10 cellular contexts compared by ENCODE assay signal in the genomic region with DNA sequence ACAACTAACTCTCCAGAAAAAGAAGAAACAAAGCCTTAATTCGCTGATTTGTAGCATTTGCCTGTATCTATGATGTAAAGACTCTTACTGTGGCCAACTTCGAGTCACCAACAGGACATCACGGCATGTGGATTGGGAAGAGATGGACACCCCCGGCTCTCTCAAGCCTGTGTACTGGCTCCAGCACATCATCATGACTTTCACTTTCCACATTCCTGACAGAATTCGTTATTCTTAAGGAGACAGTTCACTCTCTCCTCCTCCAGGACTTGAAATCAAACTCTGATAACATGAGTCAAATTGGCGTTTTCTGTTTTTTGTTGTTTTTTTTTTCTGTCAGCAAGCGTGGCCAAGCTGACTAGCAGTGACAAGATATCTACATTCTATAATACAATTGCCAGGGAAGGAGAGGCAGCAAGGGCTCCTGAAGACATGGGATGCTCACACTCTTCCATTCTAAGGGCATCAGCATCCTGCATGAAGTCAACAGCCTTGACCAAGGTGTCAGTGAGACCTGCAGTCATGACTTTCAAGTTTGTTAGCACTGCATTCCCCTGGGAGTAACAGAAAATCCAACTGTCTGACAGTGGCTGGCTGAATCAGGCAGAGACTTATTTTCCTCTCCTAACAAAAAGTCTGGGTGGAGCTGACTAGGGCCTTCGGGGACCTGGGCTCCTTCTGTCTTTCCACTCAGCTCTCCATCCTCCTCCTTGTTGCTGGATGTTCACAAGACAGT. TPM values are rescaled to one million over a fixed set of nuclear protein-coding genes. Genes with fewer than 3 reads are reported as not detected.
DNase-seq lines count a peak whose midpoint lies in the region; ATAC-seq and TF ChIP-seq lines count a peak whose summit lies in the region.
"Had no signal": no experiment of that assay in that cellular context is flagged by ENCODE, and none has a peak within 500 bp of the region (broad histone marks: within the 10 kb centered on the region; RNA-seq: fewer than 3 reads in every experiment).

No MANE protein-coding gene starts in this region.

- TF ChIP-seq CTCF in mucosa of descending colon (IDR thresholded peaks at IDR 0.05), result no peak
- TF ChIP-seq CTCF in upper lobe of right lung (IDR thresholded peaks at IDR 0.05), result no peak
- no peak for TF ChIP-seq CTCF in esophagus squamous epithelium (IDR thresholded peaks at IDR 0.05)

- no peaks in the 10 kb centered on the region for H3K36me3 Mint-ChIP-seq in activated naive CD4-positive, alpha-beta T cell treated with anti-CD3 and anti-CD28 coated beads, Interleukin-2, amount 50 U/mL, for 72 hours

- H3K9me3 Mint-ChIP-seq in activated naive CD4-positive, alpha-beta T cell treated with anti-CD3 and anti-CD28 coated beads, Interleukin-2, amount 50 U/mL, for 72 hours, result peaks cover 0 to 4% of the 10 kb centered on the region in 2 donors
- H3K9me3 Mint-ChIP-seq: immature natural killer cell had no signal

- H3K4me3 ChIP-seq in mucosa of descending colon (no peak overlapping the region), upper lobe of right lung (peak overlapping the region; percentile 25), esophagus squamous epithelium (peak overlapping the region in 1 of 4 donors; percentile 18)

- H3K36me3 ChIP-seq in mucosa of descending colon (ENCODE audit: low read depth), result no peaks in the 10 kb centered on the region
- no peaks in the 10 kb centered on the region for H3K36me3 ChIP-seq in upper lobe of right lung
- no peaks in the 10 kb centered on the region for H3K36me3 ChIP-seq in esophagus squamous epithelium

- H3K9me3 ChIP-seq in mucosa of descending colon (no peaks in the 10 kb centered on the region), upper lobe of right lung (no peaks in the 10 kb centered on the region), esophagus squamous epithelium (no peaks in the 10 kb centered on the region)

- intact Hi-C loops in mucosa of descending colon (cut with DNase I, micrococcal nuclease) (no loop called here), upper lobe of right lung (cut with DNase I) (no loop called here), esophagus squamous epithelium (cut with DNase I) (loop anchor here (5.0 kb wide), 1 partner anchor 160 kb away; a partner anchor contains a TSS)

- DNase-seq in activated naive CD4-positive, alpha-beta T cell treated with anti-CD3 and anti-CD28 coated beads, Interleukin-2, amount 50 U/mL, for 72 hours (ENCODE audit: low spot score in 2 of 2), result no peak
- DNase-seq in activated naive CD4-positive, alpha-beta T cell (lab: John Stamatoyannopoulos, UW), result no peak
- DNase-seq in dedifferentiated amniotic fluid mesenchymal stem cell (ENCODE audit: extremely low spot score) (peak; percentile 25), mucosa of descending colon (no peak), upper lobe of right lung (no peak), GF-D8 (lab: John Stamatoyannopoulos, UW) (no peak), esophagus squamous epithelium (lab: John Stamatoyannopoulos, UW) (no peak)
- DNase-seq: immature natural killer cell had no signal

- peak overlapping the region; percentile 32 to 64 for H3K27ac Mint-ChIP-seq in activated naive CD4-positive, alpha-beta T cell treated with anti-CD3 and anti-CD28 coated beads, Interleukin-2, amount 50 U/mL, for 72 hours

- no peaks in the 10 kb centered on the region for H3K4me1 ChIP-seq in mucosa of descending colon (ENCODE audit: low read depth)
- peaks cover 4% of the 10 kb centered on the region for H3K4me1 ChIP-seq in upper lobe of right lung
- peaks cover 4 to 26% (median 5%) of the 10 kb centered on the region in 3 donors for H3K4me1 ChIP-seq in esophagus squamous epithelium

- TF ChIP-seq POLR2A in esophagus squamous epithelium (IDR thresholded peaks at IDR 0.05), result no peak

- peak overlapping the region; percentile 42 for H3K27ac ChIP-seq in upper lobe of right lung
- H3K27ac ChIP-seq in esophagus squamous epithelium, result peak overlapping the region in 2 of 4 donors; percentile 26 to 48
- H3K27ac ChIP-seq: C4-2B had no signal

- no peaks in the 10 kb centered on the region for H3K27me3 ChIP-seq in upper lobe of right lung
- no peaks in the 10 kb centered on the region for H3K27me3 ChIP-seq in esophagus squamous epithelium

- 51 to 53% methylated on average over 8 of the region's 8 CpGs for WGBS in esophagus squamous epithelium, 2 donors

- no peak for ATAC-seq in activated naive CD4-positive, alpha-beta T cell treated with anti-CD3 and anti-CD28 coated beads, Interleukin-2, amount 50 U/mL, for 72 hours
- ATAC-seq in mucosa of descending colon, result peak; percentile 28
- peak; percentile 38 for ATAC-seq in upper lobe of right lung
- ATAC-seq in GM18868 (IDR thresholded peaks at IDR 0.05; ENCODE audit: unreplicated experiment), result no peak

RNA-seq across cellular contexts. Expression of a gene that starts 13.3 kb away (rescaled TPM):
- 100 to 1,000 TPM; 108 to 158 TPM for total RNA-seq in activated naive CD4-positive, alpha-beta T cell treated with anti-CD3 and anti-CD28 coated beads, Interleukin-2, amount 50 U/mL, for 72 hours
- 1 to 10 TPM; 4.7 to 7.7 (median 6.4) TPM for total RNA-seq in mucosa of descending colon
- 12.4 TPM for total RNA-seq in upper lobe of right lung
- total RNA-seq in esophagus squamous epithelium, result 10 to 100 TPM in 1 of 4 donors, 1 to 10 TPM in 3; 1.2 to 10.3 (median 1.9) TPM

RNA-seq across cellular contexts. Expression of a gene that starts 37.9 kb away (rescaled TPM):
- 1 to 10 TPM in 1 of 2 donors, under 1 TPM in 1; 0.75 to 5.2 TPM for total RNA-seq in activated naive CD4-positive, alpha-beta T cell treated with anti-CD3 and anti-CD28 coated beads, Interleukin-2, amount 50 U/mL, for 72 hours
- total RNA-seq in mucosa of descending colon (1 to 10 TPM in 2 of 3 donors, not detected in 1; 2.8 to 5.7 TPM), upper lobe of right lung (16.9 TPM), esophagus squamous epithelium (1 to 10 TPM in 3 of 4 donors, not detected in 1; 1.5 to 5.9 (median 4.0) TPM)

RNA-seq across cellular contexts. Expression of a gene that starts 41.8 kb away (rescaled TPM):
- 1 to 10 TPM; 3.5 to 4.9 TPM for total RNA-seq in activated naive CD4-positive, alpha-beta T cell treated with anti-CD3 and anti-CD28 coated beads, Interleukin-2, amount 50 U/mL, for 72 hours
- total RNA-seq in mucosa of descending colon, result 1 to 10 TPM; 1.9 to 3.4 (median 2.7) TPM
- total RNA-seq in upper lobe of right lung, result 0.96 TPM
- 1 to 10 TPM; 2.9 to 6.2 (median 4.1) TPM for total RNA-seq in esophagus squamous epithelium

Comparison
In these comparisons a context has a peak if more than half of its experiments do, and no peak if none do; other contexts are left out.
1. ATAC-seq: peak in mucosa of descending colon (single experiment) and upper lobe of right lung (single experiment); none in activated naive CD4-positive, alpha-beta T cell treated with anti-CD3 and anti-CD28 coated beads, Interleukin-2, amount 50 U/mL, for 72 hours (0 of 2) and GM18868 (single experiment).